In the genomic region with DNA sequence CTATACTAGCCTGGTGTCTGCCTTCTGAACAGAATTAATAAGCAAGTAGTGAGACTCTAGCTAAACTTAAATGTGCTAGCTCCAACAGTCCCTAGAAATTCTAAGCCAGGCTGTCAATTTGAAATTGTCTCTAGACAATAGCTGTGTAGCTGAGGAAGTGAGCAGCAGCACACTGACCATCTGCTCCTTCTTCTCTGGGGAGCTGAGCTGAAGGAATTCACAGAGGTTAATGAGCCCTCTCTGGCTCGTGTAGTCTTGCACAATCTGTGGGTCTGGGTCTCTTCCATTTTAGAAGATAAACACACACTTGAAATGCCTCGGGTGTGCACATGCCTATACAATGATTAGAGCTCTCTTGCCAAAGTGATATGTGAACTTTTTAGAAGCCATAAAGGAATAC, we compare ENCODE assay signal across 17 cellular contexts.
A peak's percentile ranks its signal among the peaks of the same experiment; 100 is the strongest.
DNase-seq lines count a peak whose midpoint lies in the region; ATAC-seq and TF ChIP-seq lines count a peak whose summit lies in the region.
"Had no signal": no experiment of that assay in that cellular context is flagged by ENCODE, and none has a peak within 500 bp of the region (broad histone marks: within the 10 kb centered on the region; RNA-seq: fewer than 3 reads in every experiment).

No MANE protein-coding gene starts in this region.

- DNase-seq in DMS 273 treated with DMSO at 0.1 percent for 48 hours (lab: John Stamatoyannopoulos, UW) (peak; percentile 45), NCI-H2171 (lab: John Stamatoyannopoulos, UW) (peak; percentile 63), fibroblast of gingiva (ENCODE audit: low read depth) (peak; percentile 80), neuronal stem cell (ENCODE audit: low spot score) (no peak), nephron progenitor cell (no peak), OCI-M2 (lab: John Stamatoyannopoulos, UW; ENCODE audit: unreplicated experiment) (no peak), foreskin keratinocyte (no peak), C1 segment of cervical spinal cord (lab: John Stamatoyannopoulos, UW) (no peak)
- DNase-seq: activated CD8-positive, alpha-beta T cell treated with anti-CD3 and anti-CD28 coated beads, Interleukin-2, amount 10 ng/mL, durations not matched to agents 7 days and 5 days; activated effector memory CD4-positive, alpha-beta T cell treated with Interleukin-2 at 50 U/mL for 16 hours; DND-41; Kasumi-1; NCI-H2081; stimulated activated CD8-positive, alpha-beta memory T cell treated with anti-CD3 and anti-CD28 coated beads, Interleukin-4, amount 100 ng/mL, for 48 hours; tibial artery had no signal

- no peak overlapping the region for H3K4me2 ChIP-seq in neuronal stem cell (ENCODE audit: insufficient read depth, low read length, poor library complexity, severe bottlenecking)

- no CpG with 5 or more reads among the region's 2 CpGs for WGBS in neuronal stem cell (ENCODE audit: extremely low coverage in 2 of 2, insufficient read length in 2 of 2, insufficient replicate concordance in 1 of 2), 2 donors

- no peaks in the 10 kb centered on the region for H3K36me3 Mint-ChIP-seq in nephron progenitor cell (ENCODE audit: low read depth)
- H3K36me3 Mint-ChIP-seq: brain had no signal

- H3K27me3 Mint-ChIP-seq in nephron progenitor cell (ENCODE audit: low read depth, poor library complexity) = peaks cover 4% of the 10 kb centered on the region

- no peaks in the 10 kb centered on the region for H3K4me1 Mint-ChIP-seq in nephron progenitor cell

- no peak overlapping the region for H3K9ac ChIP-seq in neuronal stem cell (ENCODE audit: low read depth, low read length, poor library complexity)

- peaks cover 31% of the 10 kb centered on the region for H3K9me3 Mint-ChIP-seq in nephron progenitor cell

- H3K27ac Mint-ChIP-seq in nephron progenitor cell = no peak overlapping the region
- H3K27ac Mint-ChIP-seq: activated CD8-positive, alpha-beta T cell treated with anti-CD3 and anti-CD28 coated beads, Interleukin-2, amount 10 ng/mL, durations not matched to agents 7 days and 5 days had no signal

- H3K4me1 ChIP-seq in neuronal stem cell (ENCODE audit: control insufficient read depth in 2 of 2, insufficient read depth in 1 of 2, low read depth in 1 of 2, low read length in 2 of 2) (no peaks in the 10 kb centered on the region), foreskin keratinocyte (no peaks in the 10 kb centered on the region)

- no peaks in the 10 kb centered on the region for H3K79me1 ChIP-seq in neuronal stem cell (ENCODE audit: low read depth, low read length)

- no peak overlapping the region for H3K4ac ChIP-seq in neuronal stem cell (ENCODE audit: low read length)

- no peak overlapping the region for H2BK12ac ChIP-seq in neuronal stem cell (ENCODE audit: low read length)

- H3K4me3 ChIP-seq in neuronal stem cell (ENCODE audit: low read length in 2 of 2) = no peak overlapping the region
- H3K4me3 ChIP-seq: tibial artery had no signal

- H3K18ac ChIP-seq in neuronal stem cell (ENCODE audit: low read length) = no peak overlapping the region

- H4K91ac ChIP-seq in neuronal stem cell (ENCODE audit: low read depth, low read length, poor library complexity) = no peak overlapping the region

- H2AK5ac ChIP-seq in neuronal stem cell (ENCODE audit: low read depth, low read length) = no peak overlapping the region

- no peak overlapping the region for H4K8ac ChIP-seq in neuronal stem cell (ENCODE audit: low read depth, low read length)

- no peaks in the 10 kb centered on the region for H3K36me3 ChIP-seq in neuronal stem cell (replicated peaks in 1 of 2; ENCODE audit: control insufficient read depth in 2 of 2, insufficient read depth in 2 of 2, low read length in 2 of 2)
- H3K36me3 ChIP-seq: tibial artery had no signal

- H2BK5ac ChIP-seq in neuronal stem cell (ENCODE audit: low read length) = no peak overlapping the region

- no peak overlapping the region for H3K23ac ChIP-seq in neuronal stem cell (ENCODE audit: low read depth, low read length, poor library complexity)

- H3K4me3 Mint-ChIP-seq in nephron progenitor cell = no peak overlapping the region
- H3K4me3 Mint-ChIP-seq: activated CD8-positive, alpha-beta T cell treated with anti-CD3 and anti-CD28 coated beads, Interleukin-2, amount 10 ng/mL, durations not matched to agents 7 days and 5 days had no signal

- H3K9me3 ChIP-seq in neuronal stem cell (replicated peaks in 1 of 2; ENCODE audit: control insufficient read depth in 2 of 2, insufficient read depth in 1 of 2, low read depth in 1 of 2, low read length in 2 of 2) = no peaks in the 10 kb centered on the region

- H3K27me3 ChIP-seq in neuronal stem cell (ENCODE audit: control insufficient read depth in 3 of 3, insufficient read depth in 3 of 3, low read depth in 1 of 3, low read length in 3 of 3) = no peaks in the 10 kb centered on the region
- H3K27me3 ChIP-seq in foreskin keratinocyte = no peaks in the 10 kb centered on the region
- H3K27me3 ChIP-seq: tibial artery had no signal

- no peak for TF ChIP-seq CTCF in nephron progenitor cell (IDR thresholded peaks at IDR 0.05)
- no peak for TF ChIP-seq CTCF in foreskin keratinocyte (conservative IDR thresholded peaks at IDR 0.05)

- peak overlapping the region; percentile 41 for H2AFZ ChIP-seq in neuronal stem cell (ENCODE audit: low read length)

- no peak overlapping the region for H3K27ac ChIP-seq in neuronal stem cell (replicated peaks; ENCODE audit: low read length)
- no peak overlapping the region for H3K27ac ChIP-seq in foreskin keratinocyte
- H3K27ac ChIP-seq: C4-2B had no signal

- H3K14ac ChIP-seq in neuronal stem cell (ENCODE audit: low read length) = no peak overlapping the region

- no peak overlapping the region for H2BK15ac ChIP-seq in neuronal stem cell (ENCODE audit: low read length)

- H2BK120ac ChIP-seq in neuronal stem cell (ENCODE audit: low read depth, low read length) = no peak overlapping the region

- no peak for ATAC-seq in foreskin keratinocyte
- ATAC-seq: activated CD8-positive, alpha-beta T cell treated with anti-CD3 and anti-CD28 coated beads, Interleukin-2, amount 10 ng/mL, durations not matched to agents 7 days and 5 days had no signal

Comparison
In these comparisons a context has a peak if more than half of its experiments do, and no peak if none do; other contexts are left out.
1. DNase-seq: peak in DMS 273 treated with DMSO at 0.1 percent for 48 hours (single experiment), NCI-H2171 (single experiment) and fibroblast of gingiva (single experiment); none in neuronal stem cell (single experiment), nephron progenitor cell (single experiment), OCI-M2 (single experiment), foreskin keratinocyte (0 of 2) and C1 segment of cervical spinal cord (0 of 14).